25 cellular contexts compared by ENCODE assay signal in the genomic region with DNA sequence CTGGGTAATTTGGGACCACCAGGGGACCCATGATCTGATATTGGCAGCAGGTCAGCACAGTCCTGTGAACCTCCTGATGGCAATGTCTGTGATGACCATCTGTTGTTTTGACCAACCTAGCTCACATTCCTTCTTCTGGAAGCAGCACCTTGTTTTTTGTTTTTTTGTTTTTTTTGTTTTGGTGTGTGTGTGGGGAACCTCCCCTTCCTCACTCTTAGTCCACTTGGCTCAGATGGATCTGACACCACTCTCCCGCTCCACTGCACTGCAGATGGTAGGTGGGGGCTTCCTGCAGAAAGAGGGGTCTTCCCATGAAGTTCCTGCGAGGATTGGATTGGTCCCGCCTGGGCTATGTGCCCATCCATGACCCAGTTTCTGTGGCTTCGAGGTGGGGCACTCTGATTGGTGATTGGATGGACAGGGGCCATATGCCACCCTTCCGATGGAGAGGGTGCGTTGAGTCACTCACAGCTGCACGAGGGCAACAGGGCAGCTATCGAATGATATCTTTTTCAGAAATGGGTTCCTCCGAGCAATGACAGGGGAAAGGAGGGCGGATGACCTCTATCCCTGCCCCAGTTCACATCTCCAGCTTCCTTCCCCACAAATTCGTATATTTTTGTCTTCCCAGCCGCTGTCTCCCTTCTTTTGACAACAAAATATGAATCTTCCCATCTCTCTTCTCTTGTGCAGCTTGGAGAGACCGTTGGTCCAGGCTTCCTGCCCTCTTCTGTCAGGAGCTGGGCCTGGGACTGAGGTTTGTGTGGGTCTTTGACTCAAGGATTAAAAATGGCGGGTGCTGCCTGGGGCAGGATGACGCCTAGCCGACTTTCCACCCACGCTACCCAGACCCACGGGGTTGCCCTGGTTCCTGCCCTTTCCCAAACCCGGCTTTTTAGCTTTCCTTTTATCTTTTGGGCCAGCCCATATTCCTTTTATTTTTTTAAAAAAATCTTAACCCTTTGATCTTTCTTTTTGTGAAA.
DNase-seq lines count a peak whose midpoint lies in the region; ATAC-seq, FAIRE-seq and TF ChIP-seq lines count a peak whose summit lies in the region.
"Had no signal": no experiment of that assay in that cellular context is flagged by ENCODE, and none has a peak within 500 bp of the region (broad histone marks: within the 10 kb centered on the region; RNA-seq: fewer than 3 reads in every experiment).

No MANE protein-coding gene starts in this region.

- H3K36me3 ChIP-seq in lung (ENCODE audit: control insufficient read depth in 2 of 2, insufficient read depth in 2 of 2, low read length in 2 of 2) = no peaks in the 10 kb centered on the region
- H3K36me3 ChIP-seq in small intestine (ENCODE audit: control insufficient read depth in 2 of 2, insufficient read depth in 2 of 2, low read length in 2 of 2) = no peaks in the 10 kb centered on the region
- H3K36me3 ChIP-seq: BLaER1, SJSA1 had no signal

- 85 to 92% methylated on average over 19 of the region's 19 CpGs for WGBS in lung, 2 donors
- WGBS in small intestine, 3 donors = 73 to 85% (median 78%) methylated on average over 19 of the region's 19 CpGs

- no peaks in the 10 kb centered on the region for H3K36me3 Mint-ChIP-seq in activated naive CD4-positive, alpha-beta T cell treated with anti-CD3 and anti-CD28 coated beads, Interleukin-2, amount 50 U/mL, for 24 hours
- no peaks in the 10 kb centered on the region for H3K36me3 Mint-ChIP-seq in activated naive CD4-positive, alpha-beta T cell treated with anti-CD3 and anti-CD28 coated beads for 36 hours (ENCODE audit: low read depth)
- H3K36me3 Mint-ChIP-seq: IgD-negative memory B cell had no signal

- H3K27ac ChIP-seq in lung (ENCODE audit: low read depth in 1 of 2, low read length in 1 of 2) (no peak overlapping the region), small intestine (ENCODE audit: low read depth in 1 of 2, low read length in 1 of 2) (no peak overlapping the region)
- H3K27ac ChIP-seq: 22Rv1, BLaER1, SJSA1 had no signal

- no peak for TF ChIP-seq CTCF in lung (IDR thresholded peaks at IDR 0.05; ENCODE audit: control extremely low read depth, extremely low read depth)

- H3K9me3 ChIP-seq in lung (ENCODE audit: control insufficient read depth in 2 of 2, insufficient read depth in 1 of 2, low read length in 1 of 2) (no peaks in the 10 kb centered on the region), small intestine (ENCODE audit: control insufficient read depth, low read depth) (no peaks in the 10 kb centered on the region)
- H3K9me3 ChIP-seq: BLaER1, Caco-2, SJSA1 had no signal

- no peaks in the 10 kb centered on the region for H3K4me1 Mint-ChIP-seq in activated naive CD4-positive, alpha-beta T cell treated with anti-CD3 and anti-CD28 coated beads, Interleukin-2, amount 50 U/mL, for 24 hours
- H3K4me1 Mint-ChIP-seq in activated naive CD4-positive, alpha-beta T cell treated with anti-CD3 and anti-CD28 coated beads for 36 hours (ENCODE audit: low read depth) = no peaks in the 10 kb centered on the region
- H3K4me1 Mint-ChIP-seq: IgD-negative memory B cell had no signal

- peaks cover 6% of the 10 kb centered on the region for H3K27me3 Mint-ChIP-seq in activated naive CD4-positive, alpha-beta T cell treated with anti-CD3 and anti-CD28 coated beads, Interleukin-2, amount 50 U/mL, for 24 hours
- peaks cover 19% of the 10 kb centered on the region for H3K27me3 Mint-ChIP-seq in activated naive CD4-positive, alpha-beta T cell treated with anti-CD3 and anti-CD28 coated beads for 36 hours (ENCODE audit: low read depth)

- H3K4me1 ChIP-seq in lung (ENCODE audit: control insufficient read depth in 2 of 2, insufficient read depth in 2 of 2, low read length in 2 of 2) = no peaks in the 10 kb centered on the region
- no peaks in the 10 kb centered on the region for H3K4me1 ChIP-seq in small intestine (ENCODE audit: control insufficient read depth in 2 of 2, insufficient read depth in 1 of 2, low read depth in 1 of 2, low read length in 1 of 2)
- H3K4me1 ChIP-seq: Caco-2, SJSA1 had no signal

- no peak overlapping the region for H3K4me3 Mint-ChIP-seq in activated naive CD4-positive, alpha-beta T cell treated with anti-CD3 and anti-CD28 coated beads, Interleukin-2, amount 50 U/mL, for 24 hours
- H3K4me3 Mint-ChIP-seq in activated naive CD4-positive, alpha-beta T cell treated with anti-CD3 and anti-CD28 coated beads for 36 hours = no peak overlapping the region
- H3K4me3 Mint-ChIP-seq: CD4-positive, alpha-beta T cell; IgD-negative memory B cell had no signal

- CTCF ChIA-PET in activated naive CD4-positive, alpha-beta T cell treated with anti-CD3 and anti-CD28 coated beads for 36 hours (lab: Charles Lee) = no interaction called here

- no peak for FAIRE-seq in small intestine (lab: Jason Lieb, UNC)
- FAIRE-seq: H1 had no signal

- H3K4me3 ChIP-seq in lung (no peak overlapping the region), small intestine (ENCODE audit: low read depth in 1 of 2, low read length in 2 of 2) (no peak overlapping the region)
- H3K4me3 ChIP-seq: BLaER1, SJSA1 had no signal

- no peaks in the 10 kb centered on the region for H3K9me3 Mint-ChIP-seq in activated naive CD4-positive, alpha-beta T cell treated with anti-CD3 and anti-CD28 coated beads, Interleukin-2, amount 50 U/mL, for 24 hours
- no peaks in the 10 kb centered on the region for H3K9me3 Mint-ChIP-seq in activated naive CD4-positive, alpha-beta T cell treated with anti-CD3 and anti-CD28 coated beads for 36 hours
- H3K9me3 Mint-ChIP-seq: CD4-positive, alpha-beta T cell had no signal

- peak overlapping the region; percentile 44 for H3K27ac Mint-ChIP-seq in activated naive CD4-positive, alpha-beta T cell treated with anti-CD3 and anti-CD28 coated beads, Interleukin-2, amount 50 U/mL, for 24 hours
- no peak overlapping the region for H3K27ac Mint-ChIP-seq in activated naive CD4-positive, alpha-beta T cell treated with anti-CD3 and anti-CD28 coated beads for 36 hours
- H3K27ac Mint-ChIP-seq: CD4-positive, alpha-beta T cell; IgD-negative memory B cell had no signal

- DNase-seq in activated naive CD4-positive, alpha-beta T cell treated with anti-CD3 and anti-CD28 coated beads for 36 hours = no peak
- DNase-seq in cerebellar cortex (ENCODE audit: low spot score) = peak; percentile 92
- DNase-seq in lung (ENCODE audit: low spot score) = peak; percentile 11
- DNase-seq in ureter (ENCODE audit: low spot score) = peak; percentile 14
- no peak for DNase-seq in EL
- no peak for DNase-seq in LoVo (ENCODE audit: low spot score)
- no peak for DNase-seq in small intestine
- DNase-seq: ACHN; Caco-2; CD4-positive, alpha-beta T cell; DMS153; GF-D8; NCI-H1417; NCI-H187 treated with DMSO at 0.1 percent for 48 hours; NCI-H510A; NCI-H748 treated with DMSO at 0.1 percent for 48 hours; NK-92 treated with Interleukin-12 subunit alpha and Interleukin-12 subunit beta, amount 100 ng/mL, for 24 hours had no signal

- no peak for ATAC-seq in lung (ENCODE audit: insufficient read depth, low FRiP score)
- ATAC-seq: HCT116, Panc1 had no signal

- intact Hi-C loops in activated naive CD4-positive, alpha-beta T cell treated with anti-CD3 and anti-CD28 coated beads for 36 hours (cut with micrococcal nuclease) = no loop called here

- H3K27me3 ChIP-seq in lung (ENCODE audit: control insufficient read depth, insufficient read depth) (no peaks in the 10 kb centered on the region), small intestine (ENCODE audit: control insufficient read depth in 2 of 2, insufficient read depth in 2 of 2, low read length in 2 of 2) (peaks cover 6 to 18% of the 10 kb centered on the region in 2 donors)
- H3K27me3 ChIP-seq: BLaER1 had no signal

Comparison
In these comparisons a context has a peak if more than half of its experiments do, and no peak if none do; other contexts are left out.
1. DNase-seq: peak in cerebellar cortex (single experiment), lung (single experiment) and ureter (single experiment); none in activated naive CD4-positive, alpha-beta T cell treated with anti-CD3 and anti-CD28 coated beads for 36 hours (single experiment), EL (single experiment), LoVo (single experiment) and small intestine (single experiment).